In the genomic region with DNA sequence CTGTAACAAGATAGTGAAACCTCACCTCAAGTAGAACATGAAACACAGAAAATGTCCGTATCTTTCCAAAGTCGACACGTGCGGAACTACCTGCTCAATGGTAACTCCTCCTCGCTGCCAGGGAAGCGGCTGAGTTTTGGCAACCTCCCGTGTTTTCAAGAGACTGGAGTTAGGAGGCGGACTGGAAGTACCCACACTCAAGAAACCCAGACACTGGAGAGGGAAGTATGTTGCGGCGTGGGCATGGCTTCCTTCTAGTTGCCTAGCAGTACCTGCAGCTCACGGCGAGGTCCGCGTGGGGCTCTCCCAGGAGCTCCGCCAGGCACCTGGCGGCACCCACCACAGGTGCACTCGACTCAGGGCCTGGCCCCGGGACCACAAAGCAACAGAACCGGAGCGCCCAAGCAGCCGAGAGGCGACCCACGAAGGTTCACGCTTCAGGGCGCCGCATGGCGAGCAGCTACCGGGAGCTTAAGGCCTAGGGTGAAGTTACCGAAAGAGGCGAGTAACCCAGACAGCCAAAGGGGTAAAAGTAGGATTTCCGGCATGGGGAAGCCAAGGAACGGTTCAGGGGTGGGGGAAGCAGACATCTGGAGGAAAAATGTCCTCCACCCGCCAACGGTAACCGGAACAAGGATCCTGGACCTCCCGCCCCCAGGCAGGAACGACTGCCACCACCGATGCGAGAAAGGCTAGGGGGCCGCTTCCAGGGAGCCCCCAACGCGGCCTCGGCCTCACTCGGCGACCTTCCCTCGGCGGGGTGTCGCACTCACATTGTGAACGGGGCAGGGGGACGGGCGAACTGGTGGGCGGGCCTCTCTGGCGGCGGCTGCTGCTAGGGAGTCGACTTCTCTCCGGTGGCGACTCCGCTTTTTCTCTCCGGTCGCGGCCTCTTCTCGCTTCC, we compare ENCODE assay signal across 1 cellular context.
TF ChIP-seq lines count a peak whose summit lies in the region.

No MANE protein-coding gene starts in this region.

TF ChIP-seq in WTC11, 78 proteins besides CTCF, POLR2A, EP300 and RAD21 (continued from another document):
- TF ChIP-seq, protein P1, sequence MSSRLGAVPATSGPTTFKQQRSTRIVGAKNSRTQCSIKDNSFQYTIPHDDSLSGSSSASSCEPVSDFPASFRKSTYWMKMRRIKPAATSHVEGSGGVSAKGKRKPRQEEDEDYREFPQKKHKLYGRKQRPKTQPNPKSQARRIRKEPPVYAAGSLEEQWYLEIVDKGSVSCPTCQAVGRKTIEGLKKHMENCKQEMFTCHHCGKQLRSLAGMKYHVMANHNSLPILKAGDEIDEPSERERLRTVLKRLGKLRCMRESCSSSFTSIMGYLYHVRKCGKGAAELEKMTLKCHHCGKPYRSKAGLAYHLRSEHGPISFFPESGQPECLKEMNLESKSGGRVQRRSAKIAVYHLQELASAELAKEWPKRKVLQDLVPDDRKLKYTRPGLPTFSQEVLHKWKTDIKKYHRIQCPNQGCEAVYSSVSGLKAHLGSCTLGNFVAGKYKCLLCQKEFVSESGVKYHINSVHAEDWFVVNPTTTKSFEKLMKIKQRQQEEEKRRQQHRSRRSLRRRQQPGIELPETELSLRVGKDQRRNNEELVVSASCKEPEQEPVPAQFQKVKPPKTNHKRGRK (CRISPR knock-in tag; IDR thresholded peaks at IDR 0.05; ENCODE audit: borderline replicate concordance) = no peak
- TF ChIP-seq, protein P2, sequence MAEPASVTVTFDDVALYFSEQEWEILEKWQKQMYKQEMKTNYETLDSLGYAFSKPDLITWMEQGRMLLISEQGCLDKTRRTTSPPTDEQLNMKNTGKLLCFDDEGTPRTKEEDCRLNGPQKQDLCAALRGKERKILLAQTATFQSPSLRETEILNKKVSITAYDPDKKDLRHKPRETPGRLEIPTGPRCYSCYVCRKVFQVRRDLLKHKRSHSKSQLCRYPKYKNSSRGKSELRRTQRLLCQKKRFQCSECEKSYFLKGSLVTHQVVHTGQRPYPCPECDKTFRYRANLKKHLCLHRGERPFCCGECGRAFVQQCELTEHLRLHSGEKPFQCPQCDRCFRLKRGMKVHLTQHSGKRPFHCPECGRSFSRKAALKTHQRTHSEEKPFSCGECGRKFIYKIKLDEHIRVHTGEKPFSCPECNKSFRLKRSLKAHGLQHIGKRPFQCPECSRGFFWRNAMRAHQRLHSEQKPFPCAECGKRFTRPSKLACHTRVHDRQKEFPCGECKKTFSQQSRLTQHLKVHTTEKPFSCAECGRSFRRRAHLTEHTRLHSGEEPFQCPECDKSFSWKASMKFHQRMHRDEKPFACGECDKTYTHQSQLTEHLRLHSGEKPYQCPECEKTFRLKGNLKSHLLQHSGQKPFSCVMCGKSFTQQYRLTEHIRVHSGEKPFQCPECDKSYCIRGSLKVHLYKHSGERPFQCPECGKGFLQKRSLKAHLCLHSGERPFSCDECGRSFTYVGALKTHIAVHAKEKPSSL (CRISPR knock-in tag; conservative IDR thresholded peaks at IDR 0.05) = no peak
- TF ChIP-seq, protein P3, sequence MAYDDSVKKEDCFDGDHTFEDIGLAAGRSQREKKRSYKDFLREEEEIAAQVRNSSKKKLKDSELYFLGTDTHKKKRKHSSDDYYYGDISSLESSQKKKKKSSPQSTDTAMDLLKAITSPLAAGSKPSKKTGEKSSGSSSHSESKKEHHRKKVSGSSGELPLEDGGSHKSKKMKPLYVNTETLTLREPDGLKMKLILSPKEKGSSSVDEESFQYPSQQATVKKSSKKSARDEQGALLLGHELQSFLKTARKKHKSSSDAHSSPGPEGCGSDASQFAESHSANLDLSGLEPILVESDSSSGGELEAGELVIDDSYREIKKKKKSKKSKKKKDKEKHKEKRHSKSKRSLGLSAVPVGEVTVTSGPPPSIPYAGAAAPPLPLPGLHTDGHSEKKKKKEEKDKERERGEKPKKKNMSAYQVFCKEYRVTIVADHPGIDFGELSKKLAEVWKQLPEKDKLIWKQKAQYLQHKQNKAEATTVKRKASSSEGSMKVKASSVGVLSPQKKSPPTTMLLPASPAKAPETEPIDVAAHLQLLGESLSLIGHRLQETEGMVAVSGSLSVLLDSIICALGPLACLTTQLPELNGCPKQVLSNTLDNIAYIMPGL (CRISPR knock-in tag; IDR thresholded peaks at IDR 0.05) = peak; percentile 90; the same call in 1 of the 2 replicates
- TF ChIP-seq KAT7 (CRISPR knock-in tag; IDR thresholded peaks at IDR 0.05; ENCODE audit: borderline replicate concordance) (peak; percentile 82; the same call in 1 of the 2 replicates), ELF4 (CRISPR knock-in tag; IDR thresholded peaks at IDR 0.05; ENCODE audit: low read depth) (0 out of 2 replicates have a peak, but pooled peaks have one; percentile 74), ZNF263 (CRISPR knock-in tag; IDR thresholded peaks at IDR 0.05; ENCODE audit: low read depth) (0 out of 2 replicates have a peak, but pooled peaks have one; percentile 38), JUN (CRISPR knock-in tag; IDR thresholded peaks at IDR 0.05) (peak; percentile 88; the same call in 1 of the 2 replicates), TCF7 (CRISPR knock-in tag; IDR thresholded peaks at IDR 0.05; ENCODE audit: low read depth) (peak; percentile 50; the same call in 1 of the 2 replicates), ZNF219 (CRISPR knock-in tag; IDR thresholded peaks at IDR 0.05; ENCODE audit: borderline replicate concordance) (0 out of 2 replicates have a peak, but pooled peaks have one; percentile 61), ZNF121 (CRISPR knock-in tag; IDR thresholded peaks at IDR 0.05) (no peak), GABPB1 (CRISPR knock-in tag; IDR thresholded peaks at IDR 0.05) (no peak), FOXP1 (CRISPR knock-in tag; IDR thresholded peaks at IDR 0.05; ENCODE audit: borderline replicate concordance) (0 out of 2 replicates have a peak, but pooled peaks have one; percentile 28), TP53 (CRISPR knock-in tag; IDR thresholded peaks at IDR 0.05) (no peak)
- TF ChIP-seq, protein P4, sequence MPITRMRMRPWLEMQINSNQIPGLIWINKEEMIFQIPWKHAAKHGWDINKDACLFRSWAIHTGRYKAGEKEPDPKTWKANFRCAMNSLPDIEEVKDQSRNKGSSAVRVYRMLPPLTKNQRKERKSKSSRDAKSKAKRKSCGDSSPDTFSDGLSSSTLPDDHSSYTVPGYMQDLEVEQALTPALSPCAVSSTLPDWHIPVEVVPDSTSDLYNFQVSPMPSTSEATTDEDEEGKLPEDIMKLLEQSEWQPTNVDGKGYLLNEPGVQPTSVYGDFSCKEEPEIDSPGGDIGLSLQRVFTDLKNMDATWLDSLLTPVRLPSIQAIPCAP (CRISPR knock-in tag; IDR thresholded peaks at IDR 0.05) = 0 out of 2 replicates have a peak, but pooled peaks have one; percentile 51
- TF ChIP-seq, protein P5, sequence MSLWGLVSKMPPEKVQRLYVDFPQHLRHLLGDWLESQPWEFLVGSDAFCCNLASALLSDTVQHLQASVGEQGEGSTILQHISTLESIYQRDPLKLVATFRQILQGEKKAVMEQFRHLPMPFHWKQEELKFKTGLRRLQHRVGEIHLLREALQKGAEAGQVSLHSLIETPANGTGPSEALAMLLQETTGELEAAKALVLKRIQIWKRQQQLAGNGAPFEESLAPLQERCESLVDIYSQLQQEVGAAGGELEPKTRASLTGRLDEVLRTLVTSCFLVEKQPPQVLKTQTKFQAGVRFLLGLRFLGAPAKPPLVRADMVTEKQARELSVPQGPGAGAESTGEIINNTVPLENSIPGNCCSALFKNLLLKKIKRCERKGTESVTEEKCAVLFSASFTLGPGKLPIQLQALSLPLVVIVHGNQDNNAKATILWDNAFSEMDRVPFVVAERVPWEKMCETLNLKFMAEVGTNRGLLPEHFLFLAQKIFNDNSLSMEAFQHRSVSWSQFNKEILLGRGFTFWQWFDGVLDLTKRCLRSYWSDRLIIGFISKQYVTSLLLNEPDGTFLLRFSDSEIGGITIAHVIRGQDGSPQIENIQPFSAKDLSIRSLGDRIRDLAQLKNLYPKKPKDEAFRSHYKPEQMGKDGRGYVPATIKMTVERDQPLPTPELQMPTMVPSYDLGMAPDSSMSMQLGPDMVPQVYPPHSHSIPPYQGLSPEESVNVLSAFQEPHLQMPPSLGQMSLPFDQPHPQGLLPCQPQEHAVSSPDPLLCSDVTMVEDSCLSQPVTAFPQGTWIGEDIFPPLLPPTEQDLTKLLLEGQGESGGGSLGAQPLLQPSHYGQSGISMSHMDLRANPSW (CRISPR knock-in tag; conservative IDR thresholded peaks at IDR 0.05; ENCODE audit: low read depth) = no peak
- TF ChIP-seq, protein P6, sequence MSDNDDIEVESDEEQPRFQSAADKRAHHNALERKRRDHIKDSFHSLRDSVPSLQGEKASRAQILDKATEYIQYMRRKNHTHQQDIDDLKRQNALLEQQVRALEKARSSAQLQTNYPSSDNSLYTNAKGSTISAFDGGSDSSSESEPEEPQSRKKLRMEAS (CRISPR knock-in tag; IDR thresholded peaks at IDR 0.05) = no peak
- TF ChIP-seq, protein P7, sequence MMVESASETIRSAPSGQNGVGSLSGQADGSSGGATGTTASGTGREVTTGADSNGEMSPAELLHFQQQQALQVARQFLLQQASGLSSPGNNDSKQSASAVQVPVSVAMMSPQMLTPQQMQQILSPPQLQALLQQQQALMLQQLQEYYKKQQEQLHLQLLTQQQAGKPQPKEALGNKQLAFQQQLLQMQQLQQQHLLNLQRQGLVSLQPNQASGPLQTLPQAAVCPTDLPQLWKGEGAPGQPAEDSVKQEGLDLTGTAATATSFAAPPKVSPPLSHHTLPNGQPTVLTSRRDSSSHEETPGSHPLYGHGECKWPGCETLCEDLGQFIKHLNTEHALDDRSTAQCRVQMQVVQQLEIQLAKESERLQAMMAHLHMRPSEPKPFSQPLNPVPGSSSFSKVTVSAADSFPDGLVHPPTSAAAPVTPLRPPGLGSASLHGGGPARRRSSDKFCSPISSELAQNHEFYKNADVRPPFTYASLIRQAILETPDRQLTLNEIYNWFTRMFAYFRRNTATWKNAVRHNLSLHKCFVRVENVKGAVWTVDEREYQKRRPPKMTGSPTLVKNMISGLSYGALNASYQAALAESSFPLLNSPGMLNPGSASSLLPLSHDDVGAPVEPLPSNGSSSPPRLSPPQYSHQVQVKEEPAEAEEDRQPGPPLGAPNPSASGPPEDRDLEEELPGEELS (CRISPR knock-in tag; IDR thresholded peaks at IDR 0.05) = 0 out of 2 replicates have a peak, but pooled peaks have one; percentile 18
- TF ChIP-seq, protein P8, sequence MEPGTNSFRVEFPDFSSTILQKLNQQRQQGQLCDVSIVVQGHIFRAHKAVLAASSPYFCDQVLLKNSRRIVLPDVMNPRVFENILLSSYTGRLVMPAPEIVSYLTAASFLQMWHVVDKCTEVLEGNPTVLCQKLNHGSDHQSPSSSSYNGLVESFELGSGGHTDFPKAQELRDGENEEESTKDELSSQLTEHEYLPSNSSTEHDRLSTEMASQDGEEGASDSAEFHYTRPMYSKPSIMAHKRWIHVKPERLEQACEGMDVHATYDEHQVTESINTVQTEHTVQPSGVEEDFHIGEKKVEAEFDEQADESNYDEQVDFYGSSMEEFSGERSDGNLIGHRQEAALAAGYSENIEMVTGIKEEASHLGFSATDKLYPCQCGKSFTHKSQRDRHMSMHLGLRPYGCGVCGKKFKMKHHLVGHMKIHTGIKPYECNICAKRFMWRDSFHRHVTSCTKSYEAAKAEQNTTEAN (CRISPR knock-in tag; IDR thresholded peaks at IDR 0.05) = peak; percentile 75; the same call in 1 of the 2 replicates
